In genomic region chr7:30172451-30172850, GRCh38 we compare ENCODE assay signal across 13 cellular contexts. TPM values are rescaled to one million over a fixed set of nuclear protein-coding genes. Genes with fewer than 3 reads are reported as not detected.
DNase-seq lines count a peak whose midpoint lies in the region; ATAC-seq, FAIRE-seq and TF ChIP-seq lines count a peak whose summit lies in the region.
"Had no signal": no experiment of that assay in that cellular context is flagged by ENCODE, and none has a peak within 500 bp of the region (broad histone marks: within the 10 kb centered on the region; RNA-seq: fewer than 3 reads in every experiment).

No MANE protein-coding gene starts in this region.

- FAIRE-seq in pancreas (lab: Jason Lieb, UNC): no peak

- TF ChIP-seq CTCF in C4-2B (conservative IDR thresholded peaks at IDR 0.05): no peak
- TF ChIP-seq CTCF in pancreas (IDR thresholded peaks at IDR 0.05): no peak

- no peaks in the 10 kb centered on the region for H3K9me3 ChIP-seq in pancreas
- H3K9me3 ChIP-seq: Caco-2 had no signal

- intact Hi-C loops in pancreas (cut with DNase I): no loop called here

- peak; percentile 55 for DNase-seq in HPDE6-E6E7 (ENCODE audit: extremely low spot score)
- DNase-seq in caudate nucleus (lab: John Stamatoyannopoulos, UW): no peak
- no peak for DNase-seq in pancreas
- DNase-seq in activated effector memory CD4-positive, alpha-beta T cell treated with Interleukin-2 at 50 U/mL for 16 hours: no peak
- no peak for DNase-seq in G401 (ENCODE audit: low spot score)
- DNase-seq in cortex of kidney (lab: John Stamatoyannopoulos, UW): no peak
- DNase-seq: activated CD8-positive, alpha-beta memory T cell treated with anti-CD3 and anti-CD28 coated beads for 24 hours; naive thymus-derived CD4-positive, alpha-beta T cell; NCI-H1048 had no signal

- peaks cover 20 to 31% (median 27%) of the 10 kb centered on the region in 3 donors for H3K4me1 ChIP-seq in pancreas
- H3K4me1 ChIP-seq: Caco-2 had no signal

- H3K27ac ChIP-seq in C4-2B (peak overlapping the region; percentile 15), caudate nucleus (ENCODE audit: low read depth, low read length) (peak overlapping the region; percentile 72), pancreas (peak overlapping the region in 2 of 4 donors; percentile 20 to 46)

- no peak overlapping the region for H3K4me3 ChIP-seq in pancreas
- H3K4me3 ChIP-seq: GM23338 had no signal

- whole genome bisulfite sequencing in pancreas, 2 donors: 81 to 82% methylated on average over 3 of the region's 3 CpGs

- H3K36me3 ChIP-seq in pancreas: no peaks in the 10 kb centered on the region

- ATAC-seq in pancreas (peak in 3 of 4 donors; percentile 4 to 30 (median 23)), HG02798 (IDR thresholded peaks at IDR 0.05; ENCODE audit: poor library complexity, unreplicated experiment) (no peak)
- ATAC-seq: naive thymus-derived CD4-positive, alpha-beta T cell had no signal

- in situ Hi-C loops in G401 (cut with HindIII; ENCODE audit: low sequenced_read_pairs): no loop called here

- H3K27me3 ChIP-seq in pancreas: no peaks in the 10 kb centered on the region

RNA-seq across cellular contexts. Expression of gene MTURN, which starts 37.7 kb away (rescaled TPM):
- 10 to 100 TPM in 4 of 6 donors, 1 to 10 TPM in 2; 8.7 to 12.8 (median 11.4) TPM for total RNA-seq in pancreas
- 10 to 100 TPM in 1 of 2 donors, 1 to 10 TPM in 1; 8.7 to 14.9 TPM for polyA plus RNA-seq in pancreas
- total RNA-seq in G401 (2014; rRNA removed; shearing (Covaris generic)): 8.5 and 9.1 TPM in 2 replicates
